In the genomic region with DNA sequence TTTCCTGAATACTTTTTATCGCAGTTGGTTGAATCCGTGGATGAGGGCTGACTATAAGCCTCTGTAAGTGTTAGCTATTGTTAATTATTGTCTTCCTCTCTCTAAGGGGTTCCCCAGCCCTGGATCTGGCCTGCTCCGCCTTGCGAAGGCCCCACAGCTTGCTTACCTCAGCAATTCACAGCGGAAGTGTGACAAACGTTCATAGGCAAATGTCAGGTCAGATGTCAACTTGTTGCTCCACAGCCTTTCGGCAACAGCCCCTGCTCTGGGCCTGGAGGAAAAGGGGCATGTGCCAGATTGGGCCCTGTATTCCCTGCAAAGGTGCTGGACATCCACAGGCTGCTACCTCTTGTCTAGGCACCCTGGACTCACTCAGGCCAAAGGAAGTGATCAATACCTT, we compare ENCODE assay signal across 30 cellular contexts. TPM values are rescaled to one million over a fixed set of nuclear protein-coding genes. Genes with fewer than 3 reads are reported as not detected.
"Had no signal": no experiment of that assay in that cellular context is flagged by ENCODE, and none has a peak within 500 bp of the region (broad histone marks: within the 10 kb centered on the region; RNA-seq: fewer than 3 reads in every experiment).

No MANE protein-coding gene starts in this region.

- H3K36me3 ChIP-seq: prostate gland had no signal

- H3K4me3 ChIP-seq: hepatocyte, lower lobe of right lung, pancreas, prostate gland, sigmoid colon, spleen, suprapubic skin, thoracic aorta, tibial artery, uterus had no signal

- ATAC-seq: lower lobe of right lung; naive thymus-derived CD8-positive, alpha-beta T cell; pancreas; right cardiac atrium; stimulated activated effector memory CD8-positive, alpha-beta T cell treated with anti-CD3 and anti-CD28 coated beads, Interleukin-12 subunit alpha, Interleukin-12 subunit beta, amount 100 ng/mL, for 72 hours had no signal

- H3K27me3 ChIP-seq: hepatocyte, pancreas, sigmoid colon, spleen, suprapubic skin, tibial artery, uterus had no signal

- DNase-seq: islet precursor cell; lower lobe of right lung; mammary epithelial cell; mesenchymal stem cell; naive thymus-derived CD8-positive, alpha-beta T cell; nucleus accumbens; pancreas; posterior cingulate gyrus; retina; sigmoid colon; small intestine; spleen; stimulated activated CD4-positive, alpha-beta T cell treated with anti-CD3 and anti-CD28 coated beads, Interleukin-4, amount 100 ng/mL, for 24 hours; stimulated activated naive CD4-positive, alpha-beta T cell; tibial artery; trophoblast cell; uterus had no signal

- H3K27ac ChIP-seq: hepatocyte, lower lobe of right lung, pancreas, prostate gland, sigmoid colon, suprapubic skin, thoracic aorta, tibial artery, uterus had no signal

- H3K9me3 ChIP-seq: lower lobe of right lung, pancreas, prostate gland, sigmoid colon, spleen, suprapubic skin, thoracic aorta, tibial artery, uterus had no signal

- H3K4me1 ChIP-seq: lower lobe of right lung, pancreas, prostate gland, suprapubic skin, tibial artery, uterus had no signal

RNA-seq across cellular contexts. Expression of gene TMEM202, which starts 52.8 kb away (rescaled TPM):
- total RNA-seq: hepatocyte; kidney epithelial cell; liver; lower lobe of right lung; mammary epithelial cell; mucosa of gallbladder; naive thymus-derived CD8-positive, alpha-beta T cell; neural crest cell; osteoblast; pancreas; prostate gland; right cardiac atrium; sigmoid colon; spleen; subcutaneous adipose tissue; suprapubic skin; thoracic aorta; ureter; uterus had no signal
